ENCODE assay signal across 2 cellular contexts in the genomic region with DNA sequence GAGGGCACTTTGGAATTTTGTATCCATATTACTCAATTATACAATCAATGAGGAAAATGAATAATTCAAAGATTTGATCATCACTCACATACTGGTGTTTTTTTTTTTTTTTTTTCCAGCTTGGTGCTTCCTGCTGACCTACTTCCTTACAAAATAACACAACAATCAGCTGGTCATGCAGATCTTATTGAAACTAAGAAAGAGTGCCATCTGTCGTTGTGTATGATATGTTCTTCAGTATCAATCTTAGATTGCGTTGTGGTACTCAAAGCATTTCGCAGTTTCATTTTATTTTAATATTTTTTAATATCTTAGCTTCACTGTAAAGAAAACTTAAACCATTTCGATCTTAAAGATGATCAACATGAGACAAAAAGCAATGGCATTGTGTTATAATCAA.
TF ChIP-seq lines count a peak whose summit lies in the region.

No MANE protein-coding gene starts in this region.

TF ChIP-seq in HEK293, 187 proteins besides CTCF, POLR2A, EP300 and RAD21 (continued from another document):
- 0 out of 2 replicates have a peak, but pooled peaks have one; percentile 15 for TF ChIP-seq ZNF654 (tag by site-specific recombination; IDR thresholded peaks at IDR 0.05; ENCODE audit: low read depth)

TF ChIP-seq in GM12878, 131 proteins besides CTCF, POLR2A, EP300 and RAD21:
- TF ChIP-seq, protein P1, sequence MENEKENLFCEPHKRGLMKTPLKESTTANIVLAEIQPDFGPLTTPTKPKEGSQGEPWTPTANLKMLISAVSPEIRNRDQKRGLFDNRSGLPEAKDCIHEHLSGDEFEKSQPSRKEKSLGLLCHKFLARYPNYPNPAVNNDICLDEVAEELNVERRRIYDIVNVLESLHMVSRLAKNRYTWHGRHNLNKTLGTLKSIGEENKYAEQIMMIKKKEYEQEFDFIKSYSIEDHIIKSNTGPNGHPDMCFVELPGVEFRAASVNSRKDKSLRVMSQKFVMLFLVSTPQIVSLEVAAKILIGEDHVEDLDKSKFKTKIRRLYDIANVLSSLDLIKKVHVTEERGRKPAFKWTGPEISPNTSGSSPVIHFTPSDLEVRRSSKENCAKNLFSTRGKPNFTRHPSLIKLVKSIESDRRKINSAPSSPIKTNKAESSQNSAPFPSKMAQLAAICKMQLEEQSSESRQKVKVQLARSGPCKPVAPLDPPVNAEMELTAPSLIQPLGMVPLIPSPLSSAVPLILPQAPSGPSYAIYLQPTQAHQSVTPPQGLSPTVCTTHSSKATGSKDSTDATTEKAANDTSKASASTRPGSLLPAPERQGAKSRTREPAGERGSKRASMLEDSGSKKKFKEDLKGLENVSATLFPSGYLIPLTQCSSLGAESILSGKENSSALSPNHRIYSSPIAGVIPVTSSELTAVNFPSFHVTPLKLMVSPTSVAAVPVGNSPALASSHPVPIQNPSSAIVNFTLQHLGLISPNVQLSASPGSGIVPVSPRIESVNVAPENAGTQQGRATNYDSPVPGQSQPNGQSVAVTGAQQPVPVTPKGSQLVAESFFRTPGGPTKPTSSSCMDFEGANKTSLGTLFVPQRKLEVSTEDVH (IDR thresholded peaks at IDR 0.05; ENCODE audit: low read depth, partially characterized antibody), result no peak
- TF ChIP-seq ATF3 (IDR thresholded peaks at IDR 0.05; ENCODE audit: borderline replicate concordance, extremely low read depth, low read depth, low read length), result no peak
TF ChIP-seq in GM12878: peak in this region for 0.
